Comparison of ENCODE assay signal across 8 cellular contexts in genomic region chrX:130507015-130507414, GRCh38.
"Had no signal": no experiment of that assay in that cellular context is flagged by ENCODE, and none has a peak within 500 bp of the region (broad histone marks: within the 10 kb centered on the region; RNA-seq: fewer than 3 reads in every experiment).

No MANE protein-coding gene starts in this region.

- H3K27ac Mint-ChIP-seq: IgD-negative memory B cell had no signal

- H3K9ac ChIP-seq: KMS-11 had no signal

- H3K4me3 Mint-ChIP-seq: IgD-negative memory B cell had no signal

- H3K4me2 ChIP-seq: KMS-11 had no signal

- FAIRE-seq: HepG2, HTR-8/SVneo had no signal

- ATAC-seq: HepG2 had no signal

- H3K27ac ChIP-seq: HL-60, KMS-11 had no signal

- H3K27me3 Mint-ChIP-seq: IgD-negative memory B cell had no signal

- DNase-seq: IMR-90, KBM-7, KG1 had no signal
